22 cellular contexts compared by ENCODE assay signal in the genomic region with DNA sequence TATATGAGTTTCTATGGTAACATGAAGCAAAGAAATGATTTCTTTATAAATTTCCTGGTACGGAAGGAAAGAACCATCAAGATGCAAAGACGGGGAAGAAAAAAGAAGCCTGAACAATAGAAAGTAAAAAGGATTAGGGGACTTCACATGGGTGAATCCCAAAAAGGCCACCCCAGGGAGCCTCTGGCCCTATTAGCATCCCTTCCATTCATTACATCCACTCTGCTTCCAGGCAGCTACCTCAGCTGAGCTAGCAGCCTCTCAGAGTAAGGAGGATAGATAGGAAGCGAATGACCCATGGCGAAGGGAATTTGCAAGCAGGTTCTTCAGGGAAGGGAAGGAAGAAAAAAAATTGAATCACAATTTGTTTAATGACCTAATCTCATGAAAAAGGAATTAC.
"Had no signal": no experiment of that assay in that cellular context is flagged by ENCODE, and none has a peak within 500 bp of the region (broad histone marks: within the 10 kb centered on the region; RNA-seq: fewer than 3 reads in every experiment).

No MANE protein-coding gene starts in this region.

- H3K4me3 ChIP-seq: adrenal gland, breast epithelium, coronary artery, thyroid gland, upper lobe of right lung had no signal

- H3K27me3 ChIP-seq: adrenal gland, breast epithelium, foreskin keratinocyte, thyroid gland, upper lobe of right lung had no signal

- H3K4me1 ChIP-seq: adrenal gland, breast epithelium, foreskin keratinocyte, parathyroid adenoma, upper lobe of right lung had no signal

- H3K9me3 ChIP-seq: adrenal gland, thyroid gland had no signal

- H3K79me2 ChIP-seq: parathyroid adenoma had no signal

- H3K36me3 ChIP-seq: adrenal gland, breast epithelium, thyroid gland, upper lobe of right lung had no signal

- ATAC-seq: activated CD4-positive, alpha-beta T cell treated with anti-CD3 and anti-CD28 coated beads for 36 hours; activated T-cell treated with anti-CD3 and anti-CD28 coated beads, Interleukin-2, amount 50 U/mL, for 4 hours; foreskin keratinocyte; left ventricle myocardium superior; natural killer cell treated with Interleukin-12 subunit alpha and Interleukin-12 subunit beta and Interleukin-15 and Interleukin-18, amount 100 ng/mL, for 72 hours; right cardiac atrium; stimulated activated naive CD8-positive, alpha-beta T cell treated with anti-CD3 and anti-CD28 coated beads, Interleukin-15, Interleukin-2, amounts not matched to agents 100 U/mL and 50 U/mL, for 24 hours; T-cell; upper lobe of right lung had no signal

- FAIRE-seq: astrocyte had no signal

- H3K27ac ChIP-seq: adrenal gland, breast epithelium, coronary artery, foreskin keratinocyte, parathyroid adenoma, thyroid gland, upper lobe of right lung had no signal

- H3K9ac ChIP-seq: parathyroid adenoma had no signal

- DNase-seq: activated B cell treated with CpG ODN at 0.5 μM for 24 hours; activated CD4-positive, alpha-beta T cell treated with anti-CD3 and anti-CD28 coated beads for 36 hours; activated CD4-positive, alpha-beta T cell treated with anti-CD3 and anti-CD28 coated beads, Interleukin-2, amount 50 U/mL, for 4 hours; activated CD8-positive, alpha-beta memory T cell treated with anti-CD3 and anti-CD28 coated beads for 24 hours; activated CD8-positive, alpha-beta memory T cell treated with anti-CD3 and anti-CD28 coated beads, Interleukin-2, amount 50 U/mL, for 4 hours; activated naive CD4-positive, alpha-beta T cell; activated T-cell treated with anti-CD3 and anti-CD28 coated beads, Interleukin-2, amount 50 U/mL, for 4 hours; adrenal gland; foreskin keratinocyte; left ventricle myocardium superior; nucleus accumbens; right cardiac atrium; stimulated activated CD4-positive, alpha-beta T cell treated with anti-CD3 and anti-CD28 coated beads, Interleukin-4, amount 100 ng/mL, for 24 hours; stimulated activated naive CD8-positive, alpha-beta T cell treated with anti-CD3 and anti-CD28 coated beads, Interleukin-15, Interleukin-2, amounts not matched to agents 100 U/mL and 50 U/mL, for 24 hours; T-cell; thyroid gland; upper lobe of right lung had no signal

- H2AFZ ChIP-seq: parathyroid adenoma had no signal
